Comparison of ENCODE assay signal across 9 cellular contexts in the genomic region with DNA sequence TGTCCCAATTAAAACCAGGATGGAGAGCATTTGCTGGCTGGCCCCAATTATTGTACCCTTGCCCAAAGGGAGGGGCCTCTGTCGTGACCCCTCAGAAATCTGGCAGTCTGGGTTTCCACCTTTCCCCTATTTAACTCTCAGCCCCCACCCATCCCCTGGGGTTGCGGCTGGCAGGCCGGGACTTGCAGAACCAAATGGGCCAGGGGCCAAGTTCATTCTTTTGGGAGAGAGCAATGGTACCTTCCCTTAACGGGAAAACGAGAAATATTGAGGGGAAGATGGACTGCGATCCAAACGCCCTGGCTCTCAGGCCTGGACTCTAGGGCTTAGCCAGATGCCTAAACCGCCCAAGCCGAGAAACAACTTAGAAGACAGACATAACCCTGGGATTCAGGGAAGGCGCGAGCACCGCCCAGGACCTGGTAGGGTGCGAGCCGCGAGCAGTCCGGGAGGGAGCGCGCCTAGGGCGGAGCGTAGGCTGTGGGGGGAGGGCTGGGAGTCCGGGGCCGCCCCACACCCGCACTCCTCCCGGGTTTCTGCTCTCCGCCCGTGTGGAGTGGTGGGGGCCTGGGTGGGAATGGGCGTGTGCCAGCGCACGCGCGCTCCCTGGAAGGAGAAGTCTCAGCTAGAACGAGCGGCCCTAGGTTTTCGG. TPM values are rescaled to one million over a fixed set of nuclear protein-coding genes. Genes with fewer than 3 reads are reported as not detected.
DNase-seq lines count a peak whose midpoint lies in the region; ATAC-seq, FAIRE-seq and TF ChIP-seq lines count a peak whose summit lies in the region.
"Had no signal": no experiment of that assay in that cellular context is flagged by ENCODE, and none has a peak within 500 bp of the region (broad histone marks: within the 10 kb centered on the region; RNA-seq: fewer than 3 reads in every experiment).

A gene with protein sequence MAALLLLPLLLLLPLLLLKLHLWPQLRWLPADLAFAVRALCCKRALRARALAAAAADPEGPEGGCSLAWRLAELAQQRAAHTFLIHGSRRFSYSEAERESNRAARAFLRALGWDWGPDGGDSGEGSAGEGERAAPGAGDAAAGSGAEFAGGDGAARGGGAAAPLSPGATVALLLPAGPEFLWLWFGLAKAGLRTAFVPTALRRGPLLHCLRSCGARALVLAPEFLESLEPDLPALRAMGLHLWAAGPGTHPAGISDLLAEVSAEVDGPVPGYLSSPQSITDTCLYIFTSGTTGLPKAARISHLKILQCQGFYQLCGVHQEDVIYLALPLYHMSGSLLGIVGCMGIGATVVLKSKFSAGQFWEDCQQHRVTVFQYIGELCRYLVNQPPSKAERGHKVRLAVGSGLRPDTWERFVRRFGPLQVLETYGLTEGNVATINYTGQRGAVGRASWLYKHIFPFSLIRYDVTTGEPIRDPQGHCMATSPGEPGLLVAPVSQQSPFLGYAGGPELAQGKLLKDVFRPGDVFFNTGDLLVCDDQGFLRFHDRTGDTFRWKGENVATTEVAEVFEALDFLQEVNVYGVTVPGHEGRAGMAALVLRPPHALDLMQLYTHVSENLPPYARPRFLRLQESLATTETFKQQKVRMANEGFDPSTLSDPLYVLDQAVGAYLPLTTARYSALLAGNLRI (plus strand): TSS at position 628 of the 652 bp plus-strand sequence. CDS start 91 bp downstream, outside the sequence.

- peak within 1 kb of the TSS; percentile 59; the same call in 1 of the 2 replicates for H3K4me3 ChIP-seq in GM08714 (ENCODE audit: low read length)
- H3K4me3 ChIP-seq in K562: peak within 1 kb of the TSS; percentile 48
- peak within 1 kb of the TSS; percentile 81 for H3K4me3 ChIP-seq in rectal smooth muscle tissue (ENCODE audit: low read length)

- TF ChIP-seq CTCF in K562 (IDR thresholded peaks at IDR 0.05 in 2 of 3, conservative IDR thresholded peaks at IDR 0.05 in 1 of 3; ENCODE audit: insufficient read depth in 2 of 3, low read depth in 1 of 3, low read length in 3 of 3): no peak

- no peak within 1 kb of the TSS for H3K27ac ChIP-seq in K562 (ENCODE audit: extremely low read depth, low read depth, low read length)
- H3K27ac ChIP-seq in rectal smooth muscle tissue (ENCODE audit: low read depth, low read length): peak within 1 kb of the TSS; percentile 88

- peak within 1 kb of the TSS; percentile 36 to 91 for H3K9ac ChIP-seq in K562 (ENCODE audit: insufficient read depth in 1 of 2, low read depth in 2 of 2, low read length in 2 of 2)
- peak within 1 kb of the TSS; percentile 19 for H3K9ac ChIP-seq in rectal smooth muscle tissue (ENCODE audit: low read length)

- 26% methylated on average over 22 of the region's 34 CpGs for WGBS in K562 (ENCODE audit: insufficient coverage, low coverage, missing lambda C conversion rate)

- no peaks in the 10 kb centered on the region for H3K27me3 ChIP-seq in K562 (ENCODE audit: control insufficient read depth in 2 of 2, insufficient read depth in 2 of 2, low read length in 2 of 2)
- H3K27me3 ChIP-seq in rectal smooth muscle tissue (ENCODE audit: control insufficient read depth, insufficient read depth, low read length): no peaks in the 10 kb centered on the region

- H3K9me3 ChIP-seq in K562 (replicated peaks; ENCODE audit: control insufficient read depth, insufficient read depth, low read depth, low read length): no peaks in the 10 kb centered on the region

- H3K36me3 ChIP-seq in K562 (ENCODE audit: control insufficient read depth, insufficient read depth, low read length): peaks cover 23% of the 10 kb centered on the region; the same call in 2 of the 3 replicates
- peaks cover 8% of the 10 kb centered on the region for H3K36me3 ChIP-seq in rectal smooth muscle tissue (ENCODE audit: control insufficient read depth, insufficient read depth, low read length)

- no peak for TF ChIP-seq RAD21 in K562 (CRISPR knock-in tag; conservative IDR thresholded peaks at IDR 0.05 in 1 of 2, IDR thresholded peaks at IDR 0.05 in 1 of 2)

- no peak for TF ChIP-seq EP300 in K562 (IDR thresholded peaks at IDR 0.05; ENCODE audit: low read length)

- H3K9me1 ChIP-seq in K562 (ENCODE audit: control insufficient read depth, insufficient read depth, low read length): no peaks in the 10 kb centered on the region

- peaks cover 7 to 50% of the 10 kb centered on the region in 2 experiments; a peak in 4 of 5 replicates for H3K4me1 ChIP-seq in K562 (replicated peaks in 1 of 2; ENCODE audit: control insufficient read depth in 2 of 2, insufficient read depth in 2 of 2, low read length in 2 of 2)
- peaks cover 17% of the 10 kb centered on the region for H3K4me1 ChIP-seq in rectal smooth muscle tissue (ENCODE audit: control insufficient read depth, insufficient read depth, low read length)

- peak within 1 kb of the TSS; percentile 77 for H3K4me2 ChIP-seq in K562 (ENCODE audit: insufficient read depth, low read length)

- intact Hi-C loops in K562 (cut with micrococcal nuclease): loop anchor here (5.0 to 10.0 kb wide), 2 partner anchors 98 to 260 kb away; partner anchors contain the start of gene NPR1

- TF ChIP-seq POLR2A in K562 (conservative IDR thresholded peaks at IDR 0.05): no peak; the same call in 1 of the 2 replicates

- CTCF ChIA-PET in K562 (lab: Yijun Ruan, JAX; ENCODE audit: low intra/inter-chr PET ratio): no interaction called here

- no TSS peak for BruUV-seq in K562 (replicated peaks; lab: Mats Ljungman, UMichigan)

- peak within 1 kb of the TSS; percentile 87 for H2AFZ ChIP-seq in K562 (ENCODE audit: low read depth, low read length)

- POLR2A ChIA-PET in K562 (lab: Yijun Ruan, JAX): interaction anchor here (0.7 to 1.5 kb wide), 4 partner anchors 22 to 264 kb away, joined by 3 to 5 read pairs (median 4); partner anchors contain the start of gene RPS27

- H4K20me1 ChIP-seq in K562 (replicated peaks; ENCODE audit: control insufficient read depth, insufficient read depth, low read length): no peaks in the 10 kb centered on the region

- H3K79me2 ChIP-seq in K562 (ENCODE audit: control insufficient read depth, insufficient read depth, low read length): no peaks in the 10 kb centered on the region

- ATAC-seq in HG02642 (IDR thresholded peaks at IDR 0.05; ENCODE audit: poor library complexity, unreplicated experiment) (peak; percentile 33), K562 (peak; percentile 78)

- peak; percentile 42 for FAIRE-seq in K562 (lab: Jason Lieb, UNC)
- FAIRE-seq: colon had no signal

- DNase-seq in NCI-H345 treated with DMSO at 0.1 percent for 48 hours (lab: John Stamatoyannopoulos, UW; ENCODE audit: unreplicated experiment) (peak; percentile 92), K562 (ENCODE audit: extremely low read depth in 1 of 4, low spot score in 3 of 4) (peak; percentile 67 to 87 (median 75)), hippocampal formation (lab: John Stamatoyannopoulos, UW) (peak; percentile 30 to 58), T1000 (lab: John Stamatoyannopoulos, UW) (no peak)
- DNase-seq in activated CD8-positive, alpha-beta memory T cell treated with anti-CD3 and anti-CD28 coated beads, Interleukin-2, amount 50 U/mL, for 4 hours: no peak

- in situ Hi-C loops in K562 (cut with MboI): loop anchor here (5.0 kb wide), 1 partner anchor 103 kb away; the partner anchor contains the start of gene ILF2

TF ChIP-seq in K562, 482 proteins besides CTCF, POLR2A, EP300 and RAD21 (continues in another document):
- no peak for TF ChIP-seq SIN3A (IDR thresholded peaks at IDR 0.05; ENCODE audit: borderline replicate concordance in 2 of 2, control insufficient read depth in 1 of 2, low read depth in 2 of 2, low read length in 2 of 2)
- no peak for TF ChIP-seq ZKSCAN3 (CRISPR knock-in tag; IDR thresholded peaks at IDR 0.05)
- TF ChIP-seq CHD1 (IDR thresholded peaks at IDR 0.05; ENCODE audit: low read length): no peak
- TF ChIP-seq, protein P1, sequence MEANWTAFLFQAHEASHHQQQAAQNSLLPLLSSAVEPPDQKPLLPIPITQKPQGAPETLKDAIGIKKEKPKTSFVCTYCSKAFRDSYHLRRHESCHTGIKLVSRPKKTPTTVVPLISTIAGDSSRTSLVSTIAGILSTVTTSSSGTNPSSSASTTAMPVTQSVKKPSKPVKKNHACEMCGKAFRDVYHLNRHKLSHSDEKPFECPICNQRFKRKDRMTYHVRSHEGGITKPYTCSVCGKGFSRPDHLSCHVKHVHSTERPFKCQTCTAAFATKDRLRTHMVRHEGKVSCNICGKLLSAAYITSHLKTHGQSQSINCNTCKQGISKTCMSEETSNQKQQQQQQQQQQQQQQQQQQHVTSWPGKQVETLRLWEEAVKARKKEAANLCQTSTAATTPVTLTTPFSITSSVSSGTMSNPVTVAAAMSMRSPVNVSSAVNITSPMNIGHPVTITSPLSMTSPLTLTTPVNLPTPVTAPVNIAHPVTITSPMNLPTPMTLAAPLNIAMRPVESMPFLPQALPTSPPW (CRISPR knock-in tag; IDR thresholded peaks at IDR 0.05): 0 out of 2 replicates have a peak, but pooled peaks have one; percentile 45
- no peak for TF ChIP-seq ZNF551 (CRISPR knock-in tag; IDR thresholded peaks at IDR 0.05)
- TF ChIP-seq ZFP30 (CRISPR knock-in tag; IDR thresholded peaks at IDR 0.05; ENCODE audit: borderline replicate concordance): no peak

RNA-seq across cellular contexts. Expression of the gene that starts here (rescaled TPM):
- total RNA-seq in K562 (2011; cell fraction: chromatin; rRNA removed; ENCODE audit: low replicate concordance): 12.5 and 30.3 TPM in 2 replicates
- 16.4 and 17.8 TPM in 2 replicates for total RNA-seq in K562 (2011; cell fraction: nucleolus; rRNA removed)
- 10.8 and 15.5 TPM in 2 replicates for total RNA-seq in K562 (2011; cell fraction: nucleoplasm; rRNA removed)
- 1.2 and 4.0 TPM in 2 replicates for total RNA-seq in K562 (2014; rRNA removed)
- total RNA-seq in K562 (2014; rRNA removed; fragmentation: Illumina TruSeq; extraction: Trizol): 1.6 and 2.6 TPM in 2 replicates
- total RNA-seq in K562 (2015; rRNA removed; fragmentation: Illumina TruSeq; extraction: Trizol): 2.1 and 3.0 TPM in 2 replicates
- 2.8 and 3.6 TPM in 2 replicates for total RNA-seq in K562 (2021)
- 4.1 and 4.3 TPM in 2 replicates for polyA plus RNA-seq in K562 (2011; rRNA removed)
- 4.4 and 4.6 TPM in 2 replicates for polyA plus RNA-seq in K562 (2011; cell fraction: cytosol; rRNA removed)
- 27.9 and 39.9 TPM in 2 replicates for polyA plus RNA-seq in K562 (2011; cell fraction: nucleus; rRNA removed)
- polyA plus RNA-seq in K562 (2012): 5.5 and 7.3 TPM in 2 replicates
- polyA plus RNA-seq in K562 (2014; fragmentation: Illumina TruSeq; extraction: Trizol): 4.7 and 4.9 TPM in 2 replicates
- under 1 TPM; 0.57 to 0.79 TPM for polyA plus RNA-seq in K562 (2014; fragmentation: Nextera tagmentation; extraction: Ambion mirVana)
- polyA plus RNA-seq in K562 (2014; rRNA removed): 4.3 and 5.2 TPM in 2 replicates
- polyA minus RNA-seq in K562 (2011; rRNA and poly(A)+ RNA removed): 3.5 and 3.8 TPM in 2 replicates
- 3.2 and 4.8 TPM in 2 replicates for polyA minus RNA-seq in K562 (2011; cell fraction: cytosol; rRNA and poly(A)+ RNA removed)
- 2.7 and 4.0 TPM in 2 replicates for polyA minus RNA-seq in K562 (2011; cell fraction: nucleus; rRNA and poly(A)+ RNA removed)

Comparison
In these comparisons a context has a peak if more than half of its experiments do, and no peak if none do; other contexts are left out.
1. DNase-seq: peak in NCI-H345 treated with DMSO at 0.1 percent for 48 hours (single experiment), K562 (4 of 4) and hippocampal formation (2 of 2); none in T1000 (single experiment) and activated CD8-positive, alpha-beta memory T cell treated with anti-CD3 and anti-CD28 coated beads, Interleukin-2, amount 50 U/mL, for 4 hours (single experiment).
2. Peak in every context shown above with its lines, with median percentiles within 50 percentile points of each other: H3K4me3 ChIP-seq.